In the genomic region with DNA sequence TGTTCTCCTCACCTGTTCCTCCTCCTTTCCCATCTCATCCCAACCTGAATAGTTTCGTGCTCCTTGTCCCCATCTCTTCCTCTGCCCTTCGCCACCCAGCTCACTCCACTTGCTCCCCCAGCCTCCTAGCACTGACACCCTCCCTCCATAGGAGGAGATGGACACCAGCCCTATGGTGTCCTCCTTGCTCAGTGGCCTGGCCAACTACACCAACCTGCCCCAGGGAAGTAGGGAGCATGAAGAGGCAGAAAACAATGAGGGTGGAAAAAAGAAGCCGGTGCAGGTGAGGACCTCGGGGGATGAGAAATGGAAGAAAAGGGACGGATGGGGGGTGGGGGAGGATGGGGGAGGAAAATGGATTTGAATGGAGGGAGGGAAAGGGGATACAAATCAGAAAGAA, we compare ENCODE assay signal across 34 cellular contexts. TPM values are rescaled to one million over a fixed set of nuclear protein-coding genes. Genes with fewer than 3 reads are reported as not detected.
"Had no signal": no experiment of that assay in that cellular context is flagged by ENCODE, and none has a peak within 500 bp of the region (broad histone marks: within the 10 kb centered on the region; RNA-seq: fewer than 3 reads in every experiment).

No MANE protein-coding gene starts in this region.

- H3K4me1 ChIP-seq: adrenal gland, ascending aorta had no signal

- ATAC-seq: activated CD8-positive, alpha-beta T cell treated with anti-CD3 and anti-CD28 coated beads for 36 hours; activated naive CD4-positive, alpha-beta T cell treated with anti-CD3 and anti-CD28 coated beads, Interleukin-2, amount 50 U/mL, for 72 hours; activated T-cell treated with anti-CD3 and anti-CD28 coated beads, Interleukin-2, amount 50 U/mL, for 4 hours; activated T-cell treated with anti-CD3 and anti-CD28 coated beads, Interleukin-2, amount 50 U/mL, for 72 hours; activated T-helper 17 cell treated with anti-CD3 and anti-CD28 coated beads, Interleukin-2, amount 50 U/mL, for 72 hours had no signal

- H3K4me3 ChIP-seq: adrenal gland, ascending aorta, cardiac muscle cell had no signal

- H3K9me3 ChIP-seq: adrenal gland, ascending aorta had no signal

- DNase-seq: activated B cell treated with CpG ODN at 0.5 μM for 24 hours; activated CD4-positive, alpha-beta memory T cell treated with anti-CD3 and anti-CD28 coated beads for 36 hours; activated CD4-positive, alpha-beta T cell treated with anti-CD3 and anti-CD28 coated beads for 4 hours; activated CD4-positive, alpha-beta T cell treated with anti-CD3 and anti-CD28 coated beads, Interleukin-2, amount 10 ng/mL, durations not matched to agents 24 days and 14 days; activated CD4-positive, alpha-beta T cell treated with anti-CD3 and anti-CD28 coated beads, Interleukin-2, amount 50 U/mL, for 1 hour; activated CD4-positive, alpha-beta T cell treated with anti-CD3 and anti-CD28 coated beads, Interleukin-2, amount 50 U/mL, for 4 hours; activated CD4-positive, CD25-positive, alpha-beta regulatory T cell treated with anti-CD3 and anti-CD28 coated beads, Interleukin-2, amount 50 U/mL, for 72 hours; activated CD8-positive, alpha-beta memory T cell treated with anti-CD3 and anti-CD28 coated beads, Interleukin-2, amount 50 U/mL, for 4 hours; activated CD8-positive, alpha-beta T cell treated with anti-CD3 and anti-CD28 coated beads for 36 hours; activated effector memory CD4-positive, alpha-beta T cell treated with anti-CD3 and anti-CD28 coated beads, Interleukin-2, amount 50 U/mL, for 16 hours; activated gamma-delta T cell treated with Interleukin-2 at 50 U/mL for 16 hours; activated naive CD4-positive, alpha-beta T cell; activated naive CD4-positive, alpha-beta T cell treated with anti-CD3 and anti-CD28 coated beads for 36 hours; activated naive CD4-positive, alpha-beta T cell treated with anti-CD3 and anti-CD28 coated beads, Interleukin-2, amount 50 U/mL, for 16 hours; activated naive CD8-positive, alpha-beta T cell treated with anti-CD3 and anti-CD28 coated beads for 36 hours; activated T-cell treated with anti-CD3 and anti-CD28 coated beads for 4 hours; activated T-cell treated with anti-CD3 and anti-CD28 coated beads, Interleukin-2, amount 50 U/mL, for 1 hour; activated T-cell treated with anti-CD3 and anti-CD28 coated beads, Interleukin-2, amount 50 U/mL, for 4 hours; activated T-cell treated with anti-CD3 and anti-CD28 coated beads, Interleukin-2, amount 50 U/mL, for 72 hours; adrenal gland; amniotic stem cell; cerebellar nuclear complex; T-helper 1 cell; T-helper 2 cell; T-helper 9 cell had no signal

- H3K36me3 ChIP-seq: adrenal gland, ascending aorta, cardiac muscle cell had no signal

- H3K27ac ChIP-seq: adrenal gland, ascending aorta, cardiac muscle cell, VCaP had no signal

- FAIRE-seq: bronchial epithelial cell, TTC549 had no signal

RNA-seq across cellular contexts. Expression of gene SLC12A5, which starts 6.2 kb away (rescaled TPM):
- total RNA-seq: activated B cell treated with CpG ODN at 0.5 μM for 24 hours; activated CD4-positive, alpha-beta T cell treated with anti-CD3 and anti-CD28 coated beads, Interleukin-2, amount 10 ng/mL, durations not matched to agents 24 days and 14 days; activated CD8-positive, alpha-beta memory T cell treated with anti-CD3 and anti-CD28 coated beads for 36 hours; activated naive CD4-positive, alpha-beta T cell treated with anti-CD3 and anti-CD28 coated beads for 36 hours; activated T-cell treated with anti-CD3 and anti-CD28 coated beads, Interleukin-2, amount 50 U/mL, for 4 hours; activated T-helper 1 cell treated with anti-CD3 and anti-CD28 coated beads, Interleukin-12 subunit alpha, Interleukin-12 subunit beta, Interleukin-2, Interleukin-4 antibody, amounts not matched to agents 30 ng/mL and 10 ng/mL and 1 ng/mL, durations not matched to agents 14 hours and 24 hours and 36 hours; ascending aorta; bronchial epithelial cell had no signal

RNA-seq across cellular contexts. Expression of gene MMP9, which starts 26.5 kb away (rescaled TPM):
- total RNA-seq: activated CD8-positive, alpha-beta memory T cell treated with anti-CD3 and anti-CD28 coated beads for 36 hours; activated naive CD4-positive, alpha-beta T cell treated with anti-CD3 and anti-CD28 coated beads for 36 hours; activated T-helper 17 cell treated with anti-CD3 and anti-CD28 coated beads, Interleukin-2, amount 50 U/mL, for 72 hours; ascending aorta; cardiac muscle cell had no signal
